Comparison of ENCODE assay signal across 10 cellular contexts in genomic region chr18:48935433-48935774, GRCh38. TPM values are rescaled to one million over a fixed set of nuclear protein-coding genes. Genes with fewer than 3 reads are reported as not detected.
A peak's percentile ranks its signal among the peaks of the same experiment; 100 is the strongest.
DNase-seq lines count a peak whose midpoint lies in the region; ATAC-seq and TF ChIP-seq lines count a peak whose summit lies in the region.
"Had no signal": no experiment of that assay in that cellular context is flagged by ENCODE, and none has a peak within 500 bp of the region (broad histone marks: within the 10 kb centered on the region; RNA-seq: fewer than 3 reads in every experiment).

No MANE protein-coding gene starts in this region.

- ATAC-seq in left lung, result no peak

- H3K27me3 Mint-ChIP-seq in T-helper 1 cell treated with Interleukin-12 subunit alpha and Interleukin-12 subunit beta and Interleukin-4 antibody, amounts not matched to agents 30 μg/mL and 1 μg/mL, for 36 hours (ENCODE audit: low read depth), result no peaks in the 10 kb centered on the region
- no peaks in the 10 kb centered on the region for H3K27me3 Mint-ChIP-seq in activated T-helper 1 cell treated with anti-CD3 and anti-CD28 coated beads, Interleukin-12 subunit alpha, Interleukin-12 subunit beta, Interleukin-2, Interleukin-4 antibody, amounts not matched to agents 30 ng/mL and 10 ng/mL and 1 ng/mL, durations not matched to agents 14 hours and 24 hours and 36 hours (ENCODE audit: insufficient read depth)

- DNase-seq in T-helper 1 cell, result no peak
- no peak for DNase-seq in activated T-helper 1 cell treated with anti-CD3 and anti-CD28 coated beads, Interleukin-12 subunit alpha, Interleukin-12 subunit beta, Interleukin-2, Interleukin-4 antibody, amounts not matched to agents 30 ng/mL and 10 ng/mL and 1 ng/mL, durations not matched to agents 14 hours and 24 hours and 36 hours (ENCODE audit: low spot score)
- DNase-seq in left lung, result no peak
- no peak for DNase-seq in stomach
- DNase-seq in NCI-H526 (lab: John Stamatoyannopoulos, UW), result no peak
- no peak for DNase-seq in NCI-H187 (lab: John Stamatoyannopoulos, UW)
- DNase-seq in HEK293T (ENCODE audit: extremely low spot score), result no peak
- DNase-seq: ACHN, NCI-H1092 treated with DMSO at 0.1 percent for 48 hours had no signal

- POLR2A ChIA-PET in HEK293T (lab: Yijun Ruan, JAX), result interaction anchor here (1.9 kb wide), 1 partner anchor 10 kb away, joined by 5 read pairs; no protein-coding TSS in a partner anchor

- CTCF ChIA-PET in HEK293T (lab: Yijun Ruan, JAX), result no interaction called here

- H3K27me3 ChIP-seq in left lung, result no peaks in the 10 kb centered on the region
- no peaks in the 10 kb centered on the region for H3K27me3 ChIP-seq in stomach

- H3K9me3 Mint-ChIP-seq in T-helper 1 cell treated with Interleukin-12 subunit alpha and Interleukin-12 subunit beta and Interleukin-4 antibody, amounts not matched to agents 30 μg/mL and 1 μg/mL, for 36 hours, result no peaks in the 10 kb centered on the region
- H3K9me3 Mint-ChIP-seq in activated T-helper 1 cell treated with anti-CD3 and anti-CD28 coated beads, Interleukin-12 subunit alpha, Interleukin-12 subunit beta, Interleukin-2, Interleukin-4 antibody, amounts not matched to agents 30 ng/mL and 10 ng/mL and 1 ng/mL, durations not matched to agents 14 hours and 24 hours and 36 hours, result no peaks in the 10 kb centered on the region

- H3K36me3 ChIP-seq in left lung, result peaks cover 0 to 15% of the 10 kb centered on the region in 2 donors
- peaks cover 0 to 20% (median 2%) of the 10 kb centered on the region in 4 donors for H3K36me3 ChIP-seq in stomach

- peak overlapping the region; percentile 87 for H3K27ac Mint-ChIP-seq in T-helper 1 cell treated with Interleukin-12 subunit alpha and Interleukin-12 subunit beta and Interleukin-4 antibody, amounts not matched to agents 30 μg/mL and 1 μg/mL, for 36 hours
- peak overlapping the region; percentile 75 for H3K27ac Mint-ChIP-seq in activated T-helper 1 cell treated with anti-CD3 and anti-CD28 coated beads, Interleukin-12 subunit alpha, Interleukin-12 subunit beta, Interleukin-2, Interleukin-4 antibody, amounts not matched to agents 30 ng/mL and 10 ng/mL and 1 ng/mL, durations not matched to agents 14 hours and 24 hours and 36 hours

- H3K4me3 ChIP-seq in left lung, result peak overlapping the region in 1 of 2 donors; percentile 13
- H3K4me3 ChIP-seq in stomach, result peak overlapping the region in 2 of 4 donors; percentile 20 to 27

- no peaks in the 10 kb centered on the region for H3K9me3 ChIP-seq in left lung
- H3K9me3 ChIP-seq in stomach, result no peaks in the 10 kb centered on the region

- peaks cover 32% of the 10 kb centered on the region for H3K36me3 Mint-ChIP-seq in T-helper 1 cell treated with Interleukin-12 subunit alpha and Interleukin-12 subunit beta and Interleukin-4 antibody, amounts not matched to agents 30 μg/mL and 1 μg/mL, for 36 hours (ENCODE audit: low read depth)
- peaks cover 19% of the 10 kb centered on the region for H3K36me3 Mint-ChIP-seq in activated T-helper 1 cell treated with anti-CD3 and anti-CD28 coated beads, Interleukin-12 subunit alpha, Interleukin-12 subunit beta, Interleukin-2, Interleukin-4 antibody, amounts not matched to agents 30 ng/mL and 10 ng/mL and 1 ng/mL, durations not matched to agents 14 hours and 24 hours and 36 hours (ENCODE audit: low read depth)

- H3K4me1 Mint-ChIP-seq in T-helper 1 cell treated with Interleukin-12 subunit alpha and Interleukin-12 subunit beta and Interleukin-4 antibody, amounts not matched to agents 30 μg/mL and 1 μg/mL, for 36 hours (ENCODE audit: low read depth), result peaks cover 81% of the 10 kb centered on the region
- peaks cover 82% of the 10 kb centered on the region for H3K4me1 Mint-ChIP-seq in activated T-helper 1 cell treated with anti-CD3 and anti-CD28 coated beads, Interleukin-12 subunit alpha, Interleukin-12 subunit beta, Interleukin-2, Interleukin-4 antibody, amounts not matched to agents 30 ng/mL and 10 ng/mL and 1 ng/mL, durations not matched to agents 14 hours and 24 hours and 36 hours (ENCODE audit: low read depth)

- peak overlapping the region; percentile 78 to 85 for H3K27ac ChIP-seq in left lung
- peak overlapping the region; percentile 7 to 100 (median 97) for H3K27ac ChIP-seq in stomach

- H3K4me1 ChIP-seq in left lung (peaks cover 80 to 97% of the 10 kb centered on the region in 2 donors), stomach (peaks cover 97 to 100% (median 98%) of the 10 kb centered on the region in 4 donors)

- no peak for TF ChIP-seq CTCF in left lung (IDR thresholded peaks at IDR 0.05)
- TF ChIP-seq CTCF in stomach (IDR thresholded peaks at IDR 0.05), result no peak

- no peak overlapping the region for H3K4me3 Mint-ChIP-seq in T-helper 1 cell treated with Interleukin-12 subunit alpha and Interleukin-12 subunit beta and Interleukin-4 antibody, amounts not matched to agents 30 μg/mL and 1 μg/mL, for 36 hours
- peak overlapping the region; percentile 48 for H3K4me3 Mint-ChIP-seq in activated T-helper 1 cell treated with anti-CD3 and anti-CD28 coated beads, Interleukin-12 subunit alpha, Interleukin-12 subunit beta, Interleukin-2, Interleukin-4 antibody, amounts not matched to agents 30 ng/mL and 10 ng/mL and 1 ng/mL, durations not matched to agents 14 hours and 24 hours and 36 hours

- 48 to 69% (median 56%) methylated on average over 3 to 9 of the region's 9 CpGs for WGBS in stomach, 5 donors

- no peak for TF ChIP-seq EP300 in stomach (IDR thresholded peaks at IDR 0.05)

- intact Hi-C loops in activated T-helper 1 cell treated with anti-CD3 and anti-CD28 coated beads, Interleukin-12 subunit alpha, Interleukin-12 subunit beta, Interleukin-2, Interleukin-4 antibody, amounts not matched to agents 30 ng/mL and 10 ng/mL and 1 ng/mL, durations not matched to agents 14 hours and 24 hours and 36 hours (cut with micrococcal nuclease), result loop anchor here (1.0 kb wide), 1 partner anchor 9 kb away; no protein-coding TSS in a partner anchor
- intact Hi-C loops in left lung (cut with DNase I) (no loop called here), stomach (cut with DNase I; ENCODE audit: low total_unique reads) (no loop called here)

- TF ChIP-seq POLR2A in stomach (IDR thresholded peaks at IDR 0.05), result no peak

TF ChIP-seq in HEK293T, 16 proteins besides CTCF, POLR2A, EP300 and RAD21:
- TF ChIP-seq ELF4 (IDR thresholded peaks at IDR 0.05), result no peak
- no peak for TF ChIP-seq ARNT (IDR thresholded peaks at IDR 0.05)
- TF ChIP-seq TARDBP (IDR thresholded peaks at IDR 0.05), result no peak
- no peak for TF ChIP-seq FOXK2 (IDR thresholded peaks at IDR 0.05)
- TF ChIP-seq FOXA1 (IDR thresholded peaks at IDR 0.05), result no peak

RNA-seq across cellular contexts. Expression of gene SMAD7, which starts 15.4 kb away (rescaled TPM):
- 26.7 and 26.8 TPM in 2 replicates for total RNA-seq in activated T-helper 1 cell treated with anti-CD3 and anti-CD28 coated beads, Interleukin-12 subunit alpha, Interleukin-12 subunit beta, Interleukin-2, Interleukin-4 antibody, amounts not matched to agents 30 ng/mL and 10 ng/mL and 1 ng/mL, durations not matched to agents 14 hours and 24 hours and 36 hours
- total RNA-seq in left lung (10 to 100 TPM; 43.3 to 46.3 TPM), stomach (100 to 1,000 TPM in 1 of 5 donors, 10 to 100 TPM in 3, 1 to 10 TPM in 1; 7.0 to 123 (median 29.3) TPM)
- 10 to 100 TPM in 1 of 3 donors, 1 to 10 TPM in 2; 4.5 to 10.1 (median 9.9) TPM for polyA plus RNA-seq in stomach
